1 cellular context compared by ENCODE assay signal in genomic region chr6:135876048-135876447, GRCh38.
TF ChIP-seq lines count a peak whose summit lies in the region.

No MANE protein-coding gene starts in this region.

TF ChIP-seq in endothelial cell of umbilical vein, 7 proteins besides CTCF, POLR2A, EP300 and RAD21 (continued from another document):
- TF ChIP-seq MAX (IDR thresholded peaks at IDR 0.05; ENCODE audit: insufficient read depth, insufficient read length) = no peak
- no peak for TF ChIP-seq FOS (IDR thresholded peaks at IDR 0.05; ENCODE audit: borderline replicate concordance, insufficient read depth, low read length)
- no peak for TF ChIP-seq POLR2AphosphoS5 (IDR thresholded peaks at IDR 0.05; ENCODE audit: insufficient read depth, low read depth, low read length)
- TF ChIP-seq GATA2 (IDR thresholded peaks at IDR 0.05; ENCODE audit: insufficient read depth, insufficient read length, low read depth, low read length) = no peak
